2 cellular contexts compared by ENCODE assay signal in genomic region chr16:1906052-1906845, GRCh38.
TF ChIP-seq lines count a peak whose summit lies in the region.

No MANE protein-coding gene starts in this region.

TF ChIP-seq in GM23338, 12 proteins besides CTCF, POLR2A, EP300 and RAD21:
- TF ChIP-seq REST (IDR thresholded peaks at IDR 0.05; ENCODE audit: unreplicated experiment) (no peak), EZH2 (IDR thresholded peaks at IDR 0.05; ENCODE audit: low read depth, unreplicated experiment) (no peak), ETS1 (IDR thresholded peaks at IDR 0.05) (no peak), STAT1 (IDR thresholded peaks at IDR 0.05; ENCODE audit: unreplicated experiment) (no peak), POLR2AphosphoS5 (IDR thresholded peaks at IDR 0.05; ENCODE audit: low read depth) (no peak), CREB1 (CRISPR knock-in tag; IDR thresholded peaks at IDR 0.05; ENCODE audit: low read depth) (no peak), NANOG (IDR thresholded peaks at IDR 0.05; ENCODE audit: borderline replicate concordance) (no peak), ZNF114 (CRISPR knock-in tag; IDR thresholded peaks at IDR 0.05) (no peak), ZNF331 (CRISPR knock-in tag; IDR thresholded peaks at IDR 0.05; ENCODE audit: low read depth) (no peak), JUNB (IDR thresholded peaks at IDR 0.05; ENCODE audit: unreplicated experiment) (no peak), EZH2phosphoT487 (IDR thresholded peaks at IDR 0.05; ENCODE audit: unreplicated experiment) (no peak), ZNF462 (CRISPR knock-in tag; IDR thresholded peaks at IDR 0.05) (no peak)

TF ChIP-seq in WTC11, 78 proteins besides CTCF, POLR2A, EP300 and RAD21:
- no peak for TF ChIP-seq ZNF425 (CRISPR knock-in tag; conservative IDR thresholded peaks at IDR 0.05)
- TF ChIP-seq TCF7 (CRISPR knock-in tag; IDR thresholded peaks at IDR 0.05; ENCODE audit: low read depth): no peak
- no peak for TF ChIP-seq AFF4 (CRISPR knock-in tag; IDR thresholded peaks at IDR 0.05; ENCODE audit: borderline replicate concordance)
- no peak for TF ChIP-seq ZNF281 (CRISPR knock-in tag; IDR thresholded peaks at IDR 0.05)
- TF ChIP-seq NFYB (CRISPR knock-in tag; conservative IDR thresholded peaks at IDR 0.05; ENCODE audit: low read depth): no peak
- no peak for TF ChIP-seq FOXP1 (CRISPR knock-in tag; IDR thresholded peaks at IDR 0.05; ENCODE audit: borderline replicate concordance)
